In genomic region chr18:14908541-14908940, GRCh38 we compare ENCODE assay signal across 23 cellular contexts.
"Had no signal": no experiment of that assay in that cellular context is flagged by ENCODE, and none has a peak within 500 bp of the region (broad histone marks: within the 10 kb centered on the region; RNA-seq: fewer than 3 reads in every experiment).

No MANE protein-coding gene starts in this region.

- H3K4me1 ChIP-seq: SJCRH30 had no signal

- H3K4me3 ChIP-seq: SJCRH30 had no signal

- H3K36me3 ChIP-seq: SJCRH30 had no signal

- DNase-seq: IMR-90, Kasumi-1, MM.1S, NCI-H1092 treated with DMSO at 0.1 percent for 48 hours, NCI-H1436, NCI-H187, NCI-H2029, NCI-H2081 treated with DMSO at 0.1 percent for 48 hours, NCI-H2171, NCI-H226, NCI-H446, NCI-H510A, NCI-H524 treated with DMSO at 0.1 percent for 48 hours, NCI-H69, NCI-H774, PC-3, SHP77 treated with DMSO at 0.1 percent for 48 hours, SJCRH30 had no signal

- FAIRE-seq: HepG2 had no signal

- H3K27me3 ChIP-seq: SJCRH30 had no signal

- ATAC-seq: HepG2, Panc1, PC-3, Right ventricle myocardium inferior, SK-N-SH treated with all-trans-retinoic acid at 6 μM for 48 hours had no signal

- H3K27ac ChIP-seq: KMS-11, SJCRH30 had no signal

- H3K9me3 ChIP-seq: SJCRH30 had no signal
